9 cellular contexts compared by ENCODE assay signal in the genomic region with DNA sequence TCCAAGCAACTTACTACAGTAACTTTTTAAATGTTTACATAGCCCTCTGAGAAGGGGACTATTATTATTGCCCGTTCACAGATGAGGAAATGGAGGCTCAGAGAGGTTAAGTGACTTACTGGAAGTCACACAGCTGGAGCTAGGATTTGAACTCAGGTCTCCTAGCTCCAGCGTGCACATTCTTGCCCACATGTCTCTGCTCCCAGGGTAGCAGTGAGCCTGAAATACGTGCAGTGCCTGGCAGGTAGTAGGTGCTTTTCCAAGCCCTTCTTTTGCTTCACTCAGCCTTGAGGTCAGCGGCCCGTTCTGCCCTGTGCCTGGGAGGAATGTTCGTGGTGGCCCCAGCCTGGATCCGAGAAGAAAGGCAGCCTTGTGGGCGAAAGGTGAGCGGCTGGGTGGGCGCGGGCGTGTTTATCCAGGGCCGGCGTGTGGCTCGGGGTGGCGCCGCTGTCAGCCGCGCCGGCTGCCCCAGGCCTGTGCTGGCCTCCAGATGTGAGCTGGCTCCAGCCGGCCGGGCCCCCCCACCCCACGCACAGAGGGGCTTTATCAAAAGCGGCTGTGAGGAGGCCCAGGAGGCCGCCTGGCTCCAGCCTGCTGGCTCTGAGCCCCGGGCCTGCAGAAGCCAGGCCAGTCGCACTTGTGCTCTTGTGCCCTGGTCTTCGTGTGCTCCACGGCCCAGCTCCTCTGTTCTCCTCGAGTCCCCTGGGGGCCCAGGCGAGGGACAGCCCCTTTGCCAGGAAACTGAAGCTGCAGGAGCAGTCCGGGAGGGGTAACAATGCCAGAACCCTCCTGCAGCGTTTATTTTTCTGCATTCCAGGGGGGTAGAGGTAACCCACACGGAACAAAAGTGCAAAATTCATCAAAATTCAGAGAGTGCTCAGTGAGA. TPM values are rescaled to one million over a fixed set of nuclear protein-coding genes. Genes with fewer than 3 reads are reported as not detected.
DNase-seq lines count a peak whose midpoint lies in the region; ATAC-seq and TF ChIP-seq lines count a peak whose summit lies in the region.
"Had no signal": no experiment of that assay in that cellular context is flagged by ENCODE, and none has a peak within 500 bp of the region (broad histone marks: within the 10 kb centered on the region; RNA-seq: fewer than 3 reads in every experiment).

No MANE protein-coding gene starts in this region.

- peak overlapping the region; percentile 29; the same call in 1 of the 2 replicates for H3K9ac ChIP-seq in SK-N-SH

- peaks cover 52% of the 10 kb centered on the region for H3K4me1 Mint-ChIP-seq in osteocyte (ENCODE audit: unreplicated experiment)
- H3K4me1 Mint-ChIP-seq in naive thymus-derived CD4-positive, alpha-beta T cell, result peaks cover 0 to 4% (median 0%) of the 10 kb centered on the region in 7 donors

- H3F3A ChIP-seq in SK-N-SH (replicated peaks; ENCODE audit: insufficient read depth), result peaks cover 4% of the 10 kb centered on the region

- H3K36me3 Mint-ChIP-seq in osteocyte (ENCODE audit: unreplicated experiment), result no peaks in the 10 kb centered on the region
- no peaks in the 10 kb centered on the region for H3K36me3 Mint-ChIP-seq in naive thymus-derived CD4-positive, alpha-beta T cell

- no peaks in the 10 kb centered on the region for H3K79me2 ChIP-seq in SK-N-SH (ENCODE audit: insufficient read depth)

- peak; percentile 36 for TF ChIP-seq RAD21 in SK-N-SH (IDR thresholded peaks at IDR 0.05; ENCODE audit: low read length)

- no peaks in the 10 kb centered on the region for H3K27me3 Mint-ChIP-seq in osteocyte (ENCODE audit: unreplicated experiment)
- peaks cover 0 to 8% (median 4%) of the 10 kb centered on the region in 5 donors for H3K27me3 Mint-ChIP-seq in naive thymus-derived CD4-positive, alpha-beta T cell

- H3K4me3 Mint-ChIP-seq in osteocyte (ENCODE audit: unreplicated experiment), result peak overlapping the region; percentile 40
- no peak overlapping the region for H3K4me3 Mint-ChIP-seq in naive thymus-derived CD4-positive, alpha-beta T cell

- no peaks in the 10 kb centered on the region for H4K20me1 ChIP-seq in SK-N-SH (ENCODE audit: insufficient read depth)

- H3K36me3 ChIP-seq in BE2C (no peaks in the 10 kb centered on the region), SK-N-SH (replicated peaks in 1 of 2; ENCODE audit: control insufficient read depth in 1 of 2, insufficient read depth in 2 of 2, low read length in 1 of 2) (no peaks in the 10 kb centered on the region)
- no peaks in the 10 kb centered on the region for H3K36me3 ChIP-seq in naive thymus-derived CD4-positive, alpha-beta T cell (ENCODE audit: control insufficient read depth in 2 of 3, insufficient read depth in 3 of 3, low read length in 3 of 3)

- peak overlapping the region; percentile 61 for H3K4me2 ChIP-seq in SK-N-SH

- CTCF ChIA-PET in SK-N-SH (lab: Yijun Ruan, JAX), result interaction anchor here (0.8 to 5.2 kb wide), 9 partner anchors 9 to 76 kb away, joined by 3 to 29 read pairs (median 6); a partner anchor contains a TSS
- CTCF ChIA-PET in naive thymus-derived CD4-positive, alpha-beta T cell (lab: Charles Lee), result no interaction called here

- H3K9me3 ChIP-seq in BE2C (no peaks in the 10 kb centered on the region), SK-N-SH (no peaks in the 10 kb centered on the region)
- H3K9me3 ChIP-seq in naive thymus-derived CD4-positive, alpha-beta T cell (ENCODE audit: control insufficient read depth in 2 of 3, low read length in 3 of 3), result no peaks in the 10 kb centered on the region

- peak overlapping the region; percentile 27 for H3K4me3 ChIP-seq in BE2C (ENCODE audit: low read depth, low read length)
- H3K4me3 ChIP-seq in SK-N-SH (ENCODE audit: low read depth in 2 of 2, low read length in 1 of 2), result no peak overlapping the region
- no peak overlapping the region for H3K4me3 ChIP-seq in naive thymus-derived CD4-positive, alpha-beta T cell (ENCODE audit: low read length)

- H3K27ac Mint-ChIP-seq in osteocyte (ENCODE audit: unreplicated experiment), result peak overlapping the region; percentile 89
- no peak overlapping the region for H3K27ac Mint-ChIP-seq in naive thymus-derived CD4-positive, alpha-beta T cell

- WGBS in SK-N-SH (ENCODE audit: low lambda C conversion rate), result 37% methylated on average over 18 of the region's 34 CpGs

- TF ChIP-seq CTCF in BE2C (IDR thresholded peaks at IDR 0.05; ENCODE audit: low read depth, low read length) (no peak), SK-N-SH (IDR thresholded peaks at IDR 0.05) (no peak), osteocyte (IDR thresholded peaks at IDR 0.05) (no peak)

- peak overlapping the region; percentile 49 to 97; a peak in 3 of 4 replicates for H3K27ac ChIP-seq in SK-N-SH (ENCODE audit: low read depth in 2 of 2, low read length in 1 of 2)
- H3K27ac ChIP-seq in naive thymus-derived CD4-positive, alpha-beta T cell (ENCODE audit: low read depth, low read length), result no peak overlapping the region

- H3K4me1 ChIP-seq in BE2C, result peaks cover 13% of the 10 kb centered on the region
- peaks cover 6 to 37% of the 10 kb centered on the region in 2 experiments; a peak in 3 of 4 replicates for H3K4me1 ChIP-seq in SK-N-SH (ENCODE audit: control insufficient read depth in 1 of 2, insufficient read depth in 2 of 2, low read depth in 1 of 2, low read length in 1 of 2)
- H3K4me1 ChIP-seq in naive thymus-derived CD4-positive, alpha-beta T cell (ENCODE audit: control insufficient read depth in 2 of 2, insufficient read depth in 2 of 2, low read length in 2 of 2), result no peaks in the 10 kb centered on the region

- peak overlapping the region; percentile 88 for H2AFZ ChIP-seq in SK-N-SH (ENCODE audit: low read depth)

- DNase-seq in BE2C (peak; percentile 97), SK-N-SH (peak; percentile 93), glomerular visceral epithelial cell (ENCODE audit: extremely low spot score) (peak; percentile 92), osteocyte (ENCODE audit: extremely low spot score, unreplicated experiment) (peak; percentile 88), NOMO-1 (lab: John Stamatoyannopoulos, UW; ENCODE audit: unreplicated experiment in 2 of 2) (no peak), NCI-H2107 treated with DMSO at 0.1 percent for 48 hours (lab: John Stamatoyannopoulos, UW; ENCODE audit: unreplicated experiment) (no peak)
- DNase-seq in stimulated activated CD4-positive, alpha-beta T cell treated with anti-CD3 and anti-CD28 coated beads, Interleukin-4, amount 100 ng/mL, for 1 hour, result no peak
- no peak for DNase-seq in naive thymus-derived CD4-positive, alpha-beta T cell
- DNase-seq: NCI-H1694 had no signal

- H3K9me3 Mint-ChIP-seq in osteocyte (ENCODE audit: unreplicated experiment), result no peaks in the 10 kb centered on the region
- H3K9me3 Mint-ChIP-seq in naive thymus-derived CD4-positive, alpha-beta T cell, result no peaks in the 10 kb centered on the region

- peak; percentile 73 to 85; a peak in 3 of 4 replicates for TF ChIP-seq EP300 in SK-N-SH (IDR thresholded peaks at IDR 0.05; ENCODE audit: borderline replicate concordance in 1 of 2, low read depth in 1 of 2, low read length in 1 of 2)

- H3K27me3 ChIP-seq in BE2C (no peaks in the 10 kb centered on the region), SK-N-SH (ENCODE audit: insufficient read depth) (no peaks in the 10 kb centered on the region)
- no peaks in the 10 kb centered on the region for H3K27me3 ChIP-seq in naive thymus-derived CD4-positive, alpha-beta T cell (ENCODE audit: control insufficient read depth in 2 of 2, insufficient read depth in 2 of 2, low read length in 2 of 2)

- no peaks in the 10 kb centered on the region for H3K9me2 ChIP-seq in SK-N-SH

- intact Hi-C loops in naive thymus-derived CD4-positive, alpha-beta T cell (cut with micrococcal nuclease), result no loop called here

- POLR2A ChIA-PET in SK-N-SH (lab: Yijun Ruan, JAX), result interaction anchor here (0.6 to 1.4 kb wide), 7 partner anchors 9 to 73 kb away, joined by 3 to 6 read pairs (median 3); a partner anchor contains a TSS
- POLR2A ChIA-PET in naive thymus-derived CD4-positive, alpha-beta T cell (lab: Charles Lee), result no interaction called here

- no peak for ATAC-seq in naive thymus-derived CD4-positive, alpha-beta T cell

TF ChIP-seq in SK-N-SH, 30 proteins besides CTCF, POLR2A, EP300 and RAD21 (continues in another document):
- TF ChIP-seq EZH2phosphoT487 (IDR thresholded peaks at IDR 0.05; ENCODE audit: borderline replicate concordance, low read depth) (no peak), NRF1 (IDR thresholded peaks at IDR 0.05; ENCODE audit: low read depth, low read length) (no peak), FOXJ3 (CRISPR knock-in tag; IDR thresholded peaks at IDR 0.05) (peak; percentile 92), TAF1 (IDR thresholded peaks at IDR 0.05; ENCODE audit: borderline replicate concordance, low read depth, low read length) (no peak), TEAD4 (IDR thresholded peaks at IDR 0.05; ENCODE audit: borderline replicate concordance, insufficient read depth) (no peak)
- TF ChIP-seq, protein P1, sequence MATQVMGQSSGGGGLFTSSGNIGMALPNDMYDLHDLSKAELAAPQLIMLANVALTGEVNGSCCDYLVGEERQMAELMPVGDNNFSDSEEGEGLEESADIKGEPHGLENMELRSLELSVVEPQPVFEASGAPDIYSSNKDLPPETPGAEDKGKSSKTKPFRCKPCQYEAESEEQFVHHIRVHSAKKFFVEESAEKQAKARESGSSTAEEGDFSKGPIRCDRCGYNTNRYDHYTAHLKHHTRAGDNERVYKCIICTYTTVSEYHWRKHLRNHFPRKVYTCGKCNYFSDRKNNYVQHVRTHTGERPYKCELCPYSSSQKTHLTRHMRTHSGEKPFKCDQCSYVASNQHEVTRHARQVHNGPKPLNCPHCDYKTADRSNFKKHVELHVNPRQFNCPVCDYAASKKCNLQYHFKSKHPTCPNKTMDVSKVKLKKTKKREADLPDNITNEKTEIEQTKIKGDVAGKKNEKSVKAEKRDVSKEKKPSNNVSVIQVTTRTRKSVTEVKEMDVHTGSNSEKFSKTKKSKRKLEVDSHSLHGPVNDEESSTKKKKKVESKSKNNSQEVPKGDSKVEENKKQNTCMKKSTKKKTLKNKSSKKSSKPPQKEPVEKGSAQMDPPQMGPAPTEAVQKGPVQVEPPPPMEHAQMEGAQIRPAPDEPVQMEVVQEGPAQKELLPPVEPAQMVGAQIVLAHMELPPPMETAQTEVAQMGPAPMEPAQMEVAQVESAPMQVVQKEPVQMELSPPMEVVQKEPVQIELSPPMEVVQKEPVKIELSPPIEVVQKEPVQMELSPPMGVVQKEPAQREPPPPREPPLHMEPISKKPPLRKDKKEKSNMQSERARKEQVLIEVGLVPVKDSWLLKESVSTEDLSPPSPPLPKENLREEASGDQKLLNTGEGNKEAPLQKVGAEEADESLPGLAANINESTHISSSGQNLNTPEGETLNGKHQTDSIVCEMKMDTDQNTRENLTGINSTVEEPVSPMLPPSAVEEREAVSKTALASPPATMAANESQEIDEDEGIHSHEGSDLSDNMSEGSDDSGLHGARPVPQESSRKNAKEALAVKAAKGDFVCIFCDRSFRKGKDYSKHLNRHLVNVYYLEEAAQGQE (IDR thresholded peaks at IDR 0.05; ENCODE audit: low read depth, low read length), result no peak

RNA-seq across cellular contexts. Expression of a gene that starts 58.1 kb away (rescaled TPM):
- 88.4 TPM for polyA plus RNA-seq in BE2C (2012; ENCODE audit: insufficient read depth, insufficient read length, low read depth)
- polyA plus RNA-seq in SK-N-SH (2012; rRNA removed), result 99.7 and 100 TPM in 2 replicates
- 108 and 138 TPM in 2 replicates for polyA plus RNA-seq in SK-N-SH (2012; cell fraction: cytosol; rRNA removed)
- 79.8 and 106 TPM in 2 replicates for polyA plus RNA-seq in SK-N-SH (2012; cell fraction: nucleus; rRNA removed)
- total RNA-seq in osteocyte, result 102 and 106 TPM in 2 replicates
- 100 to 1,000 TPM; 131 to 167 (median 140) TPM for total RNA-seq in naive thymus-derived CD4-positive, alpha-beta T cell
- 100 to 1,000 TPM; 128 to 134 TPM for polyA plus RNA-seq in naive thymus-derived CD4-positive, alpha-beta T cell

Comparison
In these comparisons a context has a peak if more than half of its experiments do, and no peak if none do; other contexts are left out.
1. DNase-seq: peak in BE2C (single experiment), SK-N-SH (single experiment), glomerular visceral epithelial cell (single experiment) and osteocyte (single experiment); none in stimulated activated CD4-positive, alpha-beta T cell treated with anti-CD3 and anti-CD28 coated beads, Interleukin-4, amount 100 ng/mL, for 1 hour (single experiment), NOMO-1 (0 of 2), naive thymus-derived CD4-positive, alpha-beta T cell (0 of 9) and NCI-H2107 treated with DMSO at 0.1 percent for 48 hours (single experiment).